Comparison of ENCODE assay signal across 20 cellular contexts in the genomic region with DNA sequence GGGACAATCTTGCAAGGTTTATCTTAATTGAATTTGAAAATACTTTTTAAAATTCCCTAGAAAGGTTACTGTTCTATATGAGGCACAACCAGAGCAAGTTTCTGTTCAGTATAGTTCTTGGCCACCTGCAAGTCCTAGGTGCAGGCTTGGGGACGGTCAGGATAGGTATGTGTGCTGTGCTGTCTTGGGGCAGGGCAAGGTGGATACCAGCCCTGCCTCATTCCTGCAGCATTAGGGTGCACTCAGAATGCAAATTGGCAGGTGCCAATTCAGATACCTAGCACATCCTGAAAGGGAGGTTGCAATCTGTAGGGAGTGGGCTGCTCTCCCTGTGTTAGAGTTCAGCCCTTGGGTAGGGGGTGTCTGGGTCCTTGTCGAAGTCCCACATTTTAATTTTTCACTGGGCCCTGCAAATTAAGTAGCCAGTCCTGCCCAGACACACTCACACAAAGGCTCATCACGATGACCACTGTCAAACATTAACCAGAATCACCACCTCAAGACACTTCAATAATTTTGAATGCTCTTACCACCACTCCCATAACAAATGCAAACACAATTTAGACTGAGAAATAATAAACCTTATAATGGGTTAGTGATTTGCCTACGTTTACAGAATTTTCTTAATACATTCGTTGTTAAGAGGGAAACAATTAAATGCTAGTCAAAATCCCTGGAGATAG.
A peak's percentile ranks its signal among the peaks of the same experiment; 100 is the strongest.
DNase-seq lines count a peak whose midpoint lies in the region; ATAC-seq and TF ChIP-seq lines count a peak whose summit lies in the region.
"Had no signal": no experiment of that assay in that cellular context is flagged by ENCODE, and none has a peak within 500 bp of the region (broad histone marks: within the 10 kb centered on the region; RNA-seq: fewer than 3 reads in every experiment).

No MANE protein-coding gene starts in this region.

- H3K27ac ChIP-seq in breast epithelium = no peak overlapping the region
- peak overlapping the region; percentile 18 for H3K27ac ChIP-seq in epithelial cell of prostate
- H3K27ac ChIP-seq in left lung = no peak overlapping the region
- H3K27ac ChIP-seq: 22Rv1, GM23248, KMS-11 had no signal

- H3K9me3 Mint-ChIP-seq in activated CD4-positive, alpha-beta T cell treated with anti-CD3 and anti-CD28 coated beads, Interleukin-2, amount 10 ng/mL, durations not matched to agents 24 days and 14 days = peaks cover 5% of the 10 kb centered on the region
- H3K9me3 Mint-ChIP-seq in chondrocyte (ENCODE audit: low read depth) = no peaks in the 10 kb centered on the region

- H3K4me3 ChIP-seq in breast epithelium (no peak overlapping the region), left lung (no peak overlapping the region)
- H3K4me3 ChIP-seq: GM23248 had no signal

- H3K36me3 ChIP-seq in breast epithelium = no peaks in the 10 kb centered on the region
- no peaks in the 10 kb centered on the region for H3K36me3 ChIP-seq in left lung

- H3K9me3 ChIP-seq in breast epithelium (no peaks in the 10 kb centered on the region), left lung (no peaks in the 10 kb centered on the region)

- ATAC-seq in left lung (peak; percentile 89), GM19324 (IDR thresholded peaks at IDR 0.05; ENCODE audit: low FRiP score, unreplicated experiment) (no peak), HG02938 (IDR thresholded peaks at IDR 0.05; ENCODE audit: unreplicated experiment) (no peak)
- ATAC-seq: HepG2, Right ventricle myocardium inferior had no signal

- intact Hi-C loops in breast epithelium (cut with DNase I; ENCODE audit: low total_unique reads) (no loop called here), left lung (cut with DNase I) (no loop called here)
- intact Hi-C loops in activated CD4-positive, alpha-beta T cell treated with anti-CD3 and anti-CD28 coated beads, Interleukin-2, amount 10 ng/mL, durations not matched to agents 24 days and 14 days (cut with micrococcal nuclease) = no loop called here

- H3K36me3 Mint-ChIP-seq in activated CD4-positive, alpha-beta T cell treated with anti-CD3 and anti-CD28 coated beads, Interleukin-2, amount 10 ng/mL, durations not matched to agents 24 days and 14 days (ENCODE audit: low read depth) = no peaks in the 10 kb centered on the region
- no peaks in the 10 kb centered on the region for H3K36me3 Mint-ChIP-seq in chondrocyte (ENCODE audit: low read depth)
- H3K36me3 Mint-ChIP-seq: CD4-positive, CD25-positive, alpha-beta regulatory T cell had no signal

- H3K4me3 Mint-ChIP-seq in activated CD4-positive, alpha-beta T cell treated with anti-CD3 and anti-CD28 coated beads, Interleukin-2, amount 10 ng/mL, durations not matched to agents 24 days and 14 days = no peak overlapping the region
- H3K4me3 Mint-ChIP-seq in chondrocyte (ENCODE audit: unreplicated experiment) = no peak overlapping the region
- H3K4me3 Mint-ChIP-seq: B cell; CD4-positive, CD25-positive, alpha-beta regulatory T cell had no signal

- H3K27ac Mint-ChIP-seq in activated CD4-positive, alpha-beta T cell treated with anti-CD3 and anti-CD28 coated beads, Interleukin-2, amount 10 ng/mL, durations not matched to agents 24 days and 14 days = no peak overlapping the region
- H3K27ac Mint-ChIP-seq in chondrocyte (ENCODE audit: unreplicated experiment) = no peak overlapping the region
- H3K27ac Mint-ChIP-seq: B cell; CD4-positive, CD25-positive, alpha-beta regulatory T cell had no signal

- H3K4me1 Mint-ChIP-seq in activated CD4-positive, alpha-beta T cell treated with anti-CD3 and anti-CD28 coated beads, Interleukin-2, amount 10 ng/mL, durations not matched to agents 24 days and 14 days = no peaks in the 10 kb centered on the region
- H3K4me1 Mint-ChIP-seq in chondrocyte (ENCODE audit: low read depth) = no peaks in the 10 kb centered on the region
- H3K4me1 Mint-ChIP-seq: B cell; CD4-positive, CD25-positive, alpha-beta regulatory T cell had no signal

- TF ChIP-seq POLR2A in breast epithelium (IDR thresholded peaks at IDR 0.05) = no peak

- H3K27me3 ChIP-seq in breast epithelium (no peaks in the 10 kb centered on the region), left lung (no peaks in the 10 kb centered on the region)

- peak; percentile 26 to 73 for DNase-seq in T47D (ENCODE audit: low read depth in 1 of 2, low spot score in 1 of 2)
- no peak for DNase-seq in breast epithelium (ENCODE audit: low spot score in 2 of 2)
- no peak for DNase-seq in epithelial cell of prostate (ENCODE audit: low read depth, low spot score)
- no peak for DNase-seq in left lung
- no peak for DNase-seq in activated CD4-positive, alpha-beta T cell treated with anti-CD3 and anti-CD28 coated beads, Interleukin-2, amount 10 ng/mL, durations not matched to agents 24 days and 14 days
- no peak for DNase-seq in chondrocyte (ENCODE audit: low spot score)
- DNase-seq: CD4-positive, CD25-positive, alpha-beta regulatory T cell; GM23248; HCEC 1CT; NCI-H1048; NCI-H146; NCI-H2081; NCI-H82 had no signal

- H3K4me1 ChIP-seq in breast epithelium (no peaks in the 10 kb centered on the region), left lung (no peaks in the 10 kb centered on the region)

- in situ Hi-C loops in T47D (cut with HindIII; ENCODE audit: low pct_unique_long_range_greater_than_20kb, low sequenced_read_pairs) = no loop called here

- TF ChIP-seq CTCF in breast epithelium (IDR thresholded peaks at IDR 0.05) (no peak), left lung (IDR thresholded peaks at IDR 0.05) (no peak), chondrocyte (IDR thresholded peaks at IDR 0.05) (no peak)

- peaks cover 6% of the 10 kb centered on the region for H3K27me3 Mint-ChIP-seq in activated CD4-positive, alpha-beta T cell treated with anti-CD3 and anti-CD28 coated beads, Interleukin-2, amount 10 ng/mL, durations not matched to agents 24 days and 14 days
- H3K27me3 Mint-ChIP-seq in chondrocyte (ENCODE audit: low read depth) = no peaks in the 10 kb centered on the region
- H3K27me3 Mint-ChIP-seq: B cell; CD4-positive, CD25-positive, alpha-beta regulatory T cell had no signal

Comparison
In these comparisons a context has a peak if more than half of its experiments do, and no peak if none do; other contexts are left out.
1. DNase-seq: peak in T47D (2 of 2); none in breast epithelium (0 of 2), epithelial cell of prostate (single experiment), left lung (0 of 2), activated CD4-positive, alpha-beta T cell treated with anti-CD3 and anti-CD28 coated beads, Interleukin-2, amount 10 ng/mL, durations not matched to agents 24 days and 14 days (single experiment) and chondrocyte (single experiment).